Comparison of ENCODE assay signal across 1 cellular context in the genomic region with DNA sequence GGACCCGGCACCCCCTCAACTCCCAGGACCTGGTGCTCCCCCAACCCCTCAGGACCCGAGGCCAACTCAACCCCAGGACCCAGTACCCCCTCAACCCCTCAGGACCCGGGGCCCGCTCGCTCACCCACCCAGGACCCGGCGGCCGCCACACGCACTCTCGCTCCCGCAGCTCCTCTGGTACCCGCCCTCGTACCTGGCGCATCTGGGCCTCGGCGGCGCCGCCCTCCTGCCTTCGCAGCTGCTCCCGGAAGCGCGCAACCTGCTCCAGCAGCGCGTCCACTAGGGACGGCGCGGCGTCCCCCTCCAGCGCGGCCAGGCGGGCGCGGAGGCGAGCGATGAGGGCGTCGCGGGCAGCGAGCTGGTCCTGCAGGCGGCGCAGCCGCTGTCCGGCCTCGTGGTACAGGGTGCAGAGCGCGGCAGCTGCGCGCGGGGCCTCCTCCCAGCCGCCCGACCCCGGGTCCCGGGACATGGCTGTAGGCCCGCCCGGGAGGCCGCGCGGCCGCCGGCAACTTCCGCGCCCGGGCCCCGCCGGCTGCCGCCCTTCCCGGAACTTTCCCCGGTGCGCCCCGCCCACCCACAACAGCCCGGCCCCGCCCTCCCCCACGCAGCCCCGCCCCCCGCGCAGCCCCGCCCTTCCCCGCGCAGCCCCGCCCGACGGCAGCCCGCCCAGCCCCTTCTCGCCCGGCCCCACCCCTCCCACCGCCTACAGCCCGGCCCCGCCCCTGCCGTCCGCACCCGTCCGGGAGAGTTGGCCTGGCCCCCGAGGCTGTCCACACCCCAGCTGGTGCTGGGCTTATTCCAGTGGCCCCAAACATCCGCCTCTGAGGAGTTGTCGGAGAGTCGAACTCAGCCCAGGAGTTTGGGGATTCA.
A peak's percentile ranks its signal among the peaks of the same experiment; 100 is the strongest.
TF ChIP-seq lines count a peak whose summit lies in the region.

TSS of gene TNIP2 (minus strand) at position 516 of the 870 bp plus-strand sequence. CDS start at position 469, 47 bp downstream.

TF ChIP-seq in HepG2, 621 proteins besides CTCF, POLR2A, EP300 and RAD21 (continued from another document and continues in another):
- no peak for TF ChIP-seq ZFP91 (CRISPR knock-in tag; IDR thresholded peaks at IDR 0.05; ENCODE audit: borderline replicate concordance)
- TF ChIP-seq MAFF (IDR thresholded peaks at IDR 0.05; ENCODE audit: low read depth, low read length) = no peak
- no peak for TF ChIP-seq NBN (conservative IDR thresholded peaks at IDR 0.05)
- TF ChIP-seq ZNF605 (CRISPR knock-in tag; IDR thresholded peaks at IDR 0.05) = no peak
- no peak for TF ChIP-seq KDM2A (CRISPR knock-in tag; IDR thresholded peaks at IDR 0.05; ENCODE audit: borderline replicate concordance, low read depth)
- TF ChIP-seq ZNF224 (CRISPR knock-in tag; IDR thresholded peaks at IDR 0.05) = no peak
- no peak for TF ChIP-seq CBX2 (IDR thresholded peaks at IDR 0.05; ENCODE audit: low read depth, low read length)
- no peak for TF ChIP-seq CBX2 (CRISPR knock-in tag; IDR thresholded peaks at IDR 0.05; ENCODE audit: low read depth)
- no peak for TF ChIP-seq GTF2F1 (IDR thresholded peaks at IDR 0.05; ENCODE audit: low read length)
- no peak for TF ChIP-seq ZNF550 (CRISPR knock-in tag; IDR thresholded peaks at IDR 0.05; ENCODE audit: borderline replicate concordance)
- peak; percentile 92 for TF ChIP-seq TMF1 (CRISPR knock-in tag; IDR thresholded peaks at IDR 0.05; ENCODE audit: low read depth)
- TF ChIP-seq, protein P1, sequence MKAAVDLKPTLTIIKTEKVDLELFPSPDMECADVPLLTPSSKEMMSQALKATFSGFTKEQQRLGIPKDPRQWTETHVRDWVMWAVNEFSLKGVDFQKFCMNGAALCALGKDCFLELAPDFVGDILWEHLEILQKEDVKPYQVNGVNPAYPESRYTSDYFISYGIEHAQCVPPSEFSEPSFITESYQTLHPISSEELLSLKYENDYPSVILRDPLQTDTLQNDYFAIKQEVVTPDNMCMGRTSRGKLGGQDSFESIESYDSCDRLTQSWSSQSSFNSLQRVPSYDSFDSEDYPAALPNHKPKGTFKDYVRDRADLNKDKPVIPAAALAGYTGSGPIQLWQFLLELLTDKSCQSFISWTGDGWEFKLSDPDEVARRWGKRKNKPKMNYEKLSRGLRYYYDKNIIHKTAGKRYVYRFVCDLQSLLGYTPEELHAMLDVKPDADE (CRISPR knock-in tag; IDR thresholded peaks at IDR 0.05) = no peak
- TF ChIP-seq SKI (IDR thresholded peaks at IDR 0.05; ENCODE audit: partially characterized antibody) = peak; percentile 73
- TF ChIP-seq ZNF761 (CRISPR knock-in tag; conservative IDR thresholded peaks at IDR 0.05) = 0 out of 2 replicates have a peak, but pooled peaks have one; percentile 42
- no peak for TF ChIP-seq GFI1 (CRISPR knock-in tag; IDR thresholded peaks at IDR 0.05; ENCODE audit: borderline replicate concordance)
- TF ChIP-seq TEAD3 (CRISPR knock-in tag; optimal IDR thresholded peaks at IDR 0.05; ENCODE audit: borderline replicate concordance) = no peak
- TF ChIP-seq, protein P2, sequence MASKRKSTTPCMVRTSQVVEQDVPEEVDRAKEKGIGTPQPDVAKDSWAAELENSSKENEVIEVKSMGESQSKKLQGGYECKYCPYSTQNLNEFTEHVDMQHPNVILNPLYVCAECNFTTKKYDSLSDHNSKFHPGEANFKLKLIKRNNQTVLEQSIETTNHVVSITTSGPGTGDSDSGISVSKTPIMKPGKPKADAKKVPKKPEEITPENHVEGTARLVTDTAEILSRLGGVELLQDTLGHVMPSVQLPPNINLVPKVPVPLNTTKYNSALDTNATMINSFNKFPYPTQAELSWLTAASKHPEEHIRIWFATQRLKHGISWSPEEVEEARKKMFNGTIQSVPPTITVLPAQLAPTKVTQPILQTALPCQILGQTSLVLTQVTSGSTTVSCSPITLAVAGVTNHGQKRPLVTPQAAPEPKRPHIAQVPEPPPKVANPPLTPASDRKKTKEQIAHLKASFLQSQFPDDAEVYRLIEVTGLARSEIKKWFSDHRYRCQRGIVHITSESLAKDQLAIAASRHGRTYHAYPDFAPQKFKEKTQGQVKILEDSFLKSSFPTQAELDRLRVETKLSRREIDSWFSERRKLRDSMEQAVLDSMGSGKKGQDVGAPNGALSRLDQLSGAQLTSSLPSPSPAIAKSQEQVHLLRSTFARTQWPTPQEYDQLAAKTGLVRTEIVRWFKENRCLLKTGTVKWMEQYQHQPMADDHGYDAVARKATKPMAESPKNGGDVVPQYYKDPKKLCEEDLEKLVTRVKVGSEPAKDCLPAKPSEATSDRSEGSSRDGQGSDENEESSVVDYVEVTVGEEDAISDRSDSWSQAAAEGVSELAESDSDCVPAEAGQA (IDR thresholded peaks at IDR 0.05; ENCODE audit: low read depth) = 0 out of 2 replicates have a peak, but pooled peaks have one; percentile 38
- TF ChIP-seq, protein P2 (CRISPR knock-in tag; IDR thresholded peaks at IDR 0.05; ENCODE audit: borderline replicate concordance) = 0 out of 2 replicates have a peak, but pooled peaks have one; percentile 62
- TF ChIP-seq FOXP1 (IDR thresholded peaks at IDR 0.05) = no peak
- TF ChIP-seq FOXP1 (CRISPR knock-in tag; IDR thresholded peaks at IDR 0.05) = no peak
- no peak for TF ChIP-seq GPN1 (CRISPR knock-in tag; IDR thresholded peaks at IDR 0.05; ENCODE audit: borderline replicate concordance)
- TF ChIP-seq HIVEP1 (CRISPR knock-in tag; IDR thresholded peaks at IDR 0.05) = peak; percentile 42; the same call in 1 of the 2 replicates
- no peak for TF ChIP-seq TEAD2 (CRISPR knock-in tag; IDR thresholded peaks at IDR 0.05)
- peak; percentile 83 for TF ChIP-seq ELF3 (CRISPR knock-in tag; IDR thresholded peaks at IDR 0.05)
- peak; percentile 66 for TF ChIP-seq PHF20 (CRISPR knock-in tag; IDR thresholded peaks at IDR 0.05)
- TF ChIP-seq ZNF737 (CRISPR knock-in tag; IDR thresholded peaks at IDR 0.05; ENCODE audit: borderline replicate concordance) = no peak
- TF ChIP-seq RXRB (CRISPR knock-in tag; IDR thresholded peaks at IDR 0.05; ENCODE audit: borderline replicate concordance) = no peak
- TF ChIP-seq, protein P3, sequence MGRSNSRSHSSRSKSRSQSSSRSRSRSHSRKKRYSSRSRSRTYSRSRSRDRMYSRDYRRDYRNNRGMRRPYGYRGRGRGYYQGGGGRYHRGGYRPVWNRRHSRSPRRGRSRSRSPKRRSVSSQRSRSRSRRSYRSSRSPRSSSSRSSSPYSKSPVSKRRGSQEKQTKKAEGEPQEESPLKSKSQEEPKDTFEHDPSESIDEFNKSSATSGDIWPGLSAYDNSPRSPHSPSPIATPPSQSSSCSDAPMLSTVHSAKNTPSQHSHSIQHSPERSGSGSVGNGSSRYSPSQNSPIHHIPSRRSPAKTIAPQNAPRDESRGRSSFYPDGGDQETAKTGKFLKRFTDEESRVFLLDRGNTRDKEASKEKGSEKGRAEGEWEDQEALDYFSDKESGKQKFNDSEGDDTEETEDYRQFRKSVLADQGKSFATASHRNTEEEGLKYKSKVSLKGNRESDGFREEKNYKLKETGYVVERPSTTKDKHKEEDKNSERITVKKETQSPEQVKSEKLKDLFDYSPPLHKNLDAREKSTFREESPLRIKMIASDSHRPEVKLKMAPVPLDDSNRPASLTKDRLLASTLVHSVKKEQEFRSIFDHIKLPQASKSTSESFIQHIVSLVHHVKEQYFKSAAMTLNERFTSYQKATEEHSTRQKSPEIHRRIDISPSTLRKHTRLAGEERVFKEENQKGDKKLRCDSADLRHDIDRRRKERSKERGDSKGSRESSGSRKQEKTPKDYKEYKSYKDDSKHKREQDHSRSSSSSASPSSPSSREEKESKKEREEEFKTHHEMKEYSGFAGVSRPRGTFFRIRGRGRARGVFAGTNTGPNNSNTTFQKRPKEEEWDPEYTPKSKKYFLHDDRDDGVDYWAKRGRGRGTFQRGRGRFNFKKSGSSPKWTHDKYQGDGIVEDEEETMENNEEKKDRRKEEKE (IDR thresholded peaks at IDR 0.05) = no peak
- TF ChIP-seq SOX5 (CRISPR knock-in tag; IDR thresholded peaks at IDR 0.05; ENCODE audit: borderline replicate concordance) = no peak
- peak; percentile 77; the same call in 1 of the 2 replicates for TF ChIP-seq ZNF34 (CRISPR knock-in tag; IDR thresholded peaks at IDR 0.05; ENCODE audit: borderline replicate concordance)
- TF ChIP-seq, protein P4, sequence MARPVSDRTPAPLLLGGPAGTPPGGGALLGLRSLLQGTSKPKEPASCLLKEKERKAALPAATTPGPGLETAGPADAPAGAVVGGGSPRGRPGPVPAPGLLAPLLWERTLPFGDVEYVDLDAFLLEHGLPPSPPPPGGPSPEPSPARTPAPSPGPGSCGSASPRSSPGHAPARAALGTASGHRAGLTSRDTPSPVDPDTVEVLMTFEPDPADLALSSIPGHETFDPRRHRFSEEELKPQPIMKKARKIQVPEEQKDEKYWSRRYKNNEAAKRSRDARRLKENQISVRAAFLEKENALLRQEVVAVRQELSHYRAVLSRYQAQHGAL (CRISPR knock-in tag; IDR thresholded peaks at IDR 0.05; ENCODE audit: not compliant biosample characterization) = no peak
- no peak for TF ChIP-seq ZBTB33 (CRISPR knock-in tag; IDR thresholded peaks at IDR 0.05)
- TF ChIP-seq ZNF234 (CRISPR knock-in tag; conservative IDR thresholded peaks at IDR 0.05) = no peak
- TF ChIP-seq, protein P5, sequence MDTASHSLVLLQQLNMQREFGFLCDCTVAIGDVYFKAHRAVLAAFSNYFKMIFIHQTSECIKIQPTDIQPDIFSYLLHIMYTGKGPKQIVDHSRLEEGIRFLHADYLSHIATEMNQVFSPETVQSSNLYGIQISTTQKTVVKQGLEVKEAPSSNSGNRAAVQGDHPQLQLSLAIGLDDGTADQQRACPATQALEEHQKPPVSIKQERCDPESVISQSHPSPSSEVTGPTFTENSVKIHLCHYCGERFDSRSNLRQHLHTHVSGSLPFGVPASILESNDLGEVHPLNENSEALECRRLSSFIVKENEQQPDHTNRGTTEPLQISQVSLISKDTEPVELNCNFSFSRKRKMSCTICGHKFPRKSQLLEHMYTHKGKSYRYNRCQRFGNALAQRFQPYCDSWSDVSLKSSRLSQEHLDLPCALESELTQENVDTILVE (CRISPR knock-in tag; IDR thresholded peaks at IDR 0.05) = no peak
- no peak for TF ChIP-seq ZNF720 (CRISPR knock-in tag; IDR thresholded peaks at IDR 0.05)
- no peak for TF ChIP-seq ZNF816 (CRISPR knock-in tag; IDR thresholded peaks at IDR 0.05; ENCODE audit: borderline replicate concordance)
- TF ChIP-seq GABPA (IDR thresholded peaks at IDR 0.05; ENCODE audit: low read depth, low read length) = peak; percentile 56
- TF ChIP-seq GABPA (CRISPR knock-in tag; IDR thresholded peaks at IDR 0.05; ENCODE audit: low read depth) = no peak
